1 cellular context compared by ENCODE assay signal in genomic region chr14:23481992-23482813, GRCh38.
TF ChIP-seq lines count a peak whose summit lies in the region.

No MANE protein-coding gene starts in this region.

TF ChIP-seq in HepG2, 621 proteins besides CTCF, POLR2A, EP300 and RAD21:
- TF ChIP-seq ZIK1 (CRISPR knock-in tag; IDR thresholded peaks at IDR 0.05; ENCODE audit: borderline replicate concordance, low read depth) = no peak
- TF ChIP-seq FOXA1 (IDR thresholded peaks at IDR 0.05) = 0 out of 2 replicates have a peak, but pooled peaks have one; percentile 23
- TF ChIP-seq FOXA1 (CRISPR knock-in tag; IDR thresholded peaks at IDR 0.05) = no peak
- 0 out of 2 replicates have a peak, but pooled peaks have one; percentile 7 for TF ChIP-seq TOPORS (CRISPR knock-in tag; IDR thresholded peaks at IDR 0.05)
- TF ChIP-seq HNRNPK (IDR thresholded peaks at IDR 0.05; ENCODE audit: low read depth, low read length, poor library complexity, severe bottlenecking) = peak; percentile 60
- TF ChIP-seq NONO (IDR thresholded peaks at IDR 0.05) = no peak
- TF ChIP-seq NONO (CRISPR knock-in tag; conservative IDR thresholded peaks at IDR 0.05) = 0 out of 2 replicates have a peak, but pooled peaks have one; percentile 9
- TF ChIP-seq RBFOX2 (IDR thresholded peaks at IDR 0.05; ENCODE audit: low read depth, low read length) = 0 out of 2 replicates have a peak, but pooled peaks have one; percentile 31
- peak; percentile 88 for TF ChIP-seq ZBTB33 (CRISPR knock-in tag; IDR thresholded peaks at IDR 0.05)
- no peak for TF ChIP-seq RBAK (CRISPR knock-in tag; IDR thresholded peaks at IDR 0.05)
- peak; percentile 33; the same call in 1 of the 2 replicates for TF ChIP-seq STAG1 (CRISPR knock-in tag; IDR thresholded peaks at IDR 0.05)
